12 cellular contexts compared by ENCODE assay signal in the genomic region with DNA sequence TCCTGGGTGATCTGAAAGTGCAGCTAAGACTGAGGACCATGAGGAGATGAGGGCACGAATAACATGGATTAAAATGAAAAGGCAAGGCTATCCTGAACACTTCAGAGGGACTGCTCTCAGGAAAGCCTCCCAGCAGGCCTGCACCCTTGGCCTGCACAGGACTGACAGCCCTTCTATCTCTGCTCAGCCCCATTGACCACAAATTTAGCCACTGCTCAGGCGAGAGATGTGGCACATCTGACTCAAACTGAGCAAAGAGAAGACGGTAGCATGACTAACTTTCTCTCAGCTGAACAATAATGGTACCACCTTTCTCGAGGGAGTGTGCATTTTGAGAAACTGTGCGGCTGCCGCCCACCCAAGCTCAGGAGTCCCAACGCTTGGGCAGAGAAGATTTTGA.
DNase-seq lines count a peak whose midpoint lies in the region; ATAC-seq and TF ChIP-seq lines count a peak whose summit lies in the region.
"Had no signal": no experiment of that assay in that cellular context is flagged by ENCODE, and none has a peak within 500 bp of the region (broad histone marks: within the 10 kb centered on the region; RNA-seq: fewer than 3 reads in every experiment).

No MANE protein-coding gene starts in this region.

- H3K9me3 Mint-ChIP-seq in activated CD4-positive, alpha-beta memory T cell treated with anti-CD3 and anti-CD28 coated beads, Interleukin-2, amount 10 ng/mL, durations not matched to agents 7 days and 5 days: peaks cover 10% of the 10 kb centered on the region
- peaks cover 3% of the 10 kb centered on the region for H3K9me3 Mint-ChIP-seq in nephron progenitor cell
- no peaks in the 10 kb centered on the region for H3K9me3 Mint-ChIP-seq in Caco-2 (ENCODE audit: unreplicated experiment)

- POLR2A ChIA-PET in activated CD4-positive, alpha-beta memory T cell treated with anti-CD3 and anti-CD28 coated beads, Interleukin-2, amount 10 ng/mL, durations not matched to agents 7 days and 5 days (lab: Charles Lee): no interaction called here
- POLR2A ChIA-PET in Caco-2 (lab: Charles Lee): no interaction called here

- ATAC-seq in GM18508 (IDR thresholded peaks at IDR 0.05; ENCODE audit: insufficient read depth, unreplicated experiment) (peak; percentile 43), GM19395 (IDR thresholded peaks at IDR 0.05; ENCODE audit: unreplicated experiment) (peak; percentile 46), HG02884 (IDR thresholded peaks at IDR 0.05; ENCODE audit: unreplicated experiment) (peak; percentile 68)
- ATAC-seq: SK-N-SH treated with all-trans-retinoic acid at 6 μM for 48 hours had no signal

- H3K4me1 ChIP-seq in Caco-2: no peaks in the 10 kb centered on the region

- CTCF ChIA-PET in activated CD4-positive, alpha-beta memory T cell treated with anti-CD3 and anti-CD28 coated beads, Interleukin-2, amount 10 ng/mL, durations not matched to agents 7 days and 5 days (lab: Charles Lee): interaction anchor here (0.8 to 1.1 kb wide), 4 partner anchors 9 to 430 kb away, joined by 3 read pairs; no protein-coding TSS in a partner anchor
- CTCF ChIA-PET in Caco-2 (lab: Charles Lee): no interaction called here

- H3K36me3 Mint-ChIP-seq in activated CD4-positive, alpha-beta memory T cell treated with anti-CD3 and anti-CD28 coated beads, Interleukin-2, amount 10 ng/mL, durations not matched to agents 7 days and 5 days (ENCODE audit: low read depth): no peaks in the 10 kb centered on the region
- H3K36me3 Mint-ChIP-seq in nephron progenitor cell (ENCODE audit: low read depth): no peaks in the 10 kb centered on the region
- H3K36me3 Mint-ChIP-seq in Caco-2 (ENCODE audit: insufficient read depth, unreplicated experiment): no peaks in the 10 kb centered on the region
- H3K36me3 Mint-ChIP-seq: brain; CD4-positive, alpha-beta memory T cell had no signal

- H3K27me3 ChIP-seq in Caco-2 (replicated peaks; ENCODE audit: control insufficient read depth, insufficient read depth, low read length): no peaks in the 10 kb centered on the region; the same call in 1 of the 2 replicates
- H3K27me3 ChIP-seq: sigmoid colon had no signal

- no peak overlapping the region for H3K4me3 Mint-ChIP-seq in activated CD4-positive, alpha-beta memory T cell treated with anti-CD3 and anti-CD28 coated beads, Interleukin-2, amount 10 ng/mL, durations not matched to agents 7 days and 5 days
- H3K4me3 Mint-ChIP-seq in nephron progenitor cell (no peak overlapping the region), Caco-2 (ENCODE audit: unreplicated experiment) (no peak overlapping the region)
- H3K4me3 Mint-ChIP-seq: brain; CD4-positive, alpha-beta memory T cell had no signal

- H3K4me1 Mint-ChIP-seq in activated CD4-positive, alpha-beta memory T cell treated with anti-CD3 and anti-CD28 coated beads, Interleukin-2, amount 10 ng/mL, durations not matched to agents 7 days and 5 days: peaks cover 30% of the 10 kb centered on the region
- peaks cover 25% of the 10 kb centered on the region for H3K4me1 Mint-ChIP-seq in nephron progenitor cell
- no peaks in the 10 kb centered on the region for H3K4me1 Mint-ChIP-seq in Caco-2 (ENCODE audit: low read depth, unreplicated experiment)

- peaks cover 2% of the 10 kb centered on the region for H3K27me3 Mint-ChIP-seq in activated CD4-positive, alpha-beta memory T cell treated with anti-CD3 and anti-CD28 coated beads, Interleukin-2, amount 10 ng/mL, durations not matched to agents 7 days and 5 days
- H3K27me3 Mint-ChIP-seq in nephron progenitor cell (ENCODE audit: low read depth, poor library complexity) (peaks cover 5% of the 10 kb centered on the region), Caco-2 (ENCODE audit: insufficient read depth, unreplicated experiment) (peaks cover 6% of the 10 kb centered on the region)

- BruUV-seq in Caco-2 (replicated peaks; lab: Mats Ljungman, UMichigan): no TSS peak

- TF ChIP-seq CTCF in nephron progenitor cell (IDR thresholded peaks at IDR 0.05): no peak
- no peak for TF ChIP-seq CTCF in Caco-2 (IDR thresholded peaks at IDR 0.05; ENCODE audit: insufficient read depth in 1 of 2, low read depth in 1 of 2, low read length in 1 of 2, severe bottlenecking in 1 of 2, unreplicated experiment in 1 of 2)

- DNase-seq in activated CD4-positive, alpha-beta memory T cell treated with anti-CD3 and anti-CD28 coated beads, Interleukin-2, amount 10 ng/mL, durations not matched to agents 7 days and 5 days: peak; percentile 22
- DNase-seq in NCI-H526 treated with DMSO at 0.1 percent for 48 hours (lab: John Stamatoyannopoulos, UW) (no peak), nephron progenitor cell (no peak), NOMO-1 treated with DMSO at 0.1 percent for 48 hours (lab: John Stamatoyannopoulos, UW; ENCODE audit: unreplicated experiment) (no peak), Caco-2 (no peak)
- DNase-seq: CD4-positive, alpha-beta memory T cell; sigmoid colon had no signal

- intact Hi-C loops in Caco-2 (cut with micrococcal nuclease; ENCODE audit: unreplicated experiment): loop anchor here (10.0 kb wide), 1 partner anchor 489 kb away; no protein-coding TSS in a partner anchor

- H3K27ac Mint-ChIP-seq in activated CD4-positive, alpha-beta memory T cell treated with anti-CD3 and anti-CD28 coated beads, Interleukin-2, amount 10 ng/mL, durations not matched to agents 7 days and 5 days: no peak overlapping the region
- no peak overlapping the region for H3K27ac Mint-ChIP-seq in nephron progenitor cell
- no peak overlapping the region for H3K27ac Mint-ChIP-seq in Caco-2 (ENCODE audit: unreplicated experiment)
- H3K27ac Mint-ChIP-seq: brain had no signal

- H3K4me3 ChIP-seq in Caco-2 (ENCODE audit: low read depth, low read length): no peak overlapping the region
- H3K4me3 ChIP-seq: sigmoid colon had no signal

- H3K36me3 ChIP-seq in Caco-2 (ENCODE audit: control insufficient read depth, insufficient read depth, low read length): no peaks in the 10 kb centered on the region
- H3K36me3 ChIP-seq: sigmoid colon had no signal

- H3K9me3 ChIP-seq in Caco-2: no peaks in the 10 kb centered on the region
- H3K9me3 ChIP-seq: sigmoid colon had no signal
